In genomic region chr10:48197236-48197899, GRCh38 we compare ENCODE assay signal across 2 cellular contexts.
TF ChIP-seq lines count a peak whose summit lies in the region.

No MANE protein-coding gene starts in this region.

TF ChIP-seq in GM23338, 12 proteins besides CTCF, POLR2A, EP300 and RAD21:
- TF ChIP-seq ZNF462 (CRISPR knock-in tag; IDR thresholded peaks at IDR 0.05), result no peak
- TF ChIP-seq POLR2AphosphoS5 (IDR thresholded peaks at IDR 0.05; ENCODE audit: low read depth), result no peak
- TF ChIP-seq CREB1 (CRISPR knock-in tag; IDR thresholded peaks at IDR 0.05; ENCODE audit: low read depth), result no peak
- no peak for TF ChIP-seq ZNF114 (CRISPR knock-in tag; IDR thresholded peaks at IDR 0.05)
- TF ChIP-seq JUNB (IDR thresholded peaks at IDR 0.05; ENCODE audit: unreplicated experiment), result no peak
- TF ChIP-seq EZH2phosphoT487 (IDR thresholded peaks at IDR 0.05; ENCODE audit: unreplicated experiment), result no peak
- no peak for TF ChIP-seq NANOG (IDR thresholded peaks at IDR 0.05; ENCODE audit: borderline replicate concordance)
- TF ChIP-seq REST (IDR thresholded peaks at IDR 0.05; ENCODE audit: unreplicated experiment), result no peak
- TF ChIP-seq STAT1 (IDR thresholded peaks at IDR 0.05; ENCODE audit: unreplicated experiment), result no peak
- no peak for TF ChIP-seq ZNF331 (CRISPR knock-in tag; IDR thresholded peaks at IDR 0.05; ENCODE audit: low read depth)
- no peak for TF ChIP-seq EZH2 (IDR thresholded peaks at IDR 0.05; ENCODE audit: low read depth, unreplicated experiment)
- TF ChIP-seq ETS1 (IDR thresholded peaks at IDR 0.05), result no peak

TF ChIP-seq in K562, 482 proteins besides CTCF, POLR2A, EP300 and RAD21:
- TF ChIP-seq SPI1 (IDR thresholded peaks at IDR 0.05; ENCODE audit: borderline replicate concordance, low read depth, low read length), result peak; percentile 68; the same call in 1 of the 2 replicates
- no peak for TF ChIP-seq KHSRP (IDR thresholded peaks at IDR 0.05)
- no peak for TF ChIP-seq ZFP30 (CRISPR knock-in tag; IDR thresholded peaks at IDR 0.05; ENCODE audit: borderline replicate concordance)
- no peak for TF ChIP-seq ZNF239 (CRISPR knock-in tag; IDR thresholded peaks at IDR 0.05)
